Comparison of ENCODE assay signal across 31 cellular contexts in genomic region chr20:59680852-59681251, GRCh38.
"Had no signal": no experiment of that assay in that cellular context is flagged by ENCODE, and none has a peak within 500 bp of the region (broad histone marks: within the 10 kb centered on the region; RNA-seq: fewer than 3 reads in every experiment).

No MANE protein-coding gene starts in this region.

- H3K4me1 ChIP-seq: ascending aorta had no signal

- H3K36me3 ChIP-seq: ascending aorta, cardiac muscle cell, WERI-Rb-1 had no signal

- H3K27me3 ChIP-seq: ascending aorta, cardiac muscle cell had no signal

- H3K27ac ChIP-seq: ascending aorta, cardiac muscle cell, WERI-Rb-1 had no signal

- ATAC-seq: activated CD4-positive, alpha-beta T cell treated with anti-CD3 and anti-CD28 coated beads for 36 hours; activated CD4-positive, CD25-positive, alpha-beta regulatory T cell treated with anti-CD3 and anti-CD28 coated beads, Interleukin-2, amount 50 U/mL, for 24 hours; activated CD8-positive, alpha-beta T cell treated with anti-CD3 and anti-CD28 coated beads, Interleukin-2, amount 10 ng/mL, durations not matched to agents 7 days and 5 days; activated naive CD8-positive, alpha-beta T cell treated with anti-CD3 and anti-CD28 coated beads, Interleukin-2, amount 50 U/mL, for 24 hours; WTC11 had no signal

- H3K4me3 ChIP-seq: ascending aorta, cardiac muscle cell had no signal

- DNase-seq: activated CD4-positive, alpha-beta memory T cell treated with anti-CD3 and anti-CD28 coated beads, Interleukin-2, amount 10 ng/mL, durations not matched to agents 7 days and 5 days; activated CD4-positive, alpha-beta T cell treated with anti-CD3 and anti-CD28 coated beads for 1 hour; activated CD4-positive, alpha-beta T cell treated with anti-CD3 and anti-CD28 coated beads for 36 hours; activated CD4-positive, alpha-beta T cell treated with anti-CD3 and anti-CD28 coated beads for 48 hours; activated CD4-positive, alpha-beta T cell treated with anti-CD3 and anti-CD28 coated beads, Interleukin-2, amount 10 ng/mL, durations not matched to agents 7 days and 5 days; activated CD4-positive, alpha-beta T cell treated with anti-CD3 and anti-CD28 coated beads, Interleukin-2, amount 50 U/mL, for 48 hours; activated CD4-positive, CD25-positive, alpha-beta regulatory T cell; activated CD8-positive, alpha-beta memory T cell treated with anti-CD3 and anti-CD28 coated beads for 24 hours; activated CD8-positive, alpha-beta memory T cell treated with anti-CD3 and anti-CD28 coated beads, Interleukin-2, amount 50 U/mL, for 48 hours; activated CD8-positive, alpha-beta T cell treated with anti-CD3 and anti-CD28 coated beads, Interleukin-2, amount 10 ng/mL, durations not matched to agents 7 days and 5 days; activated effector memory CD4-positive, alpha-beta T cell treated with Interleukin-2 at 50 U/mL for 16 hours; activated gamma-delta T cell; activated naive CD4-positive, alpha-beta T cell treated with anti-CD3 and anti-CD28 coated beads, Interleukin-2, amount 10 ng/mL, durations not matched to agents 7 days and 5 days; activated naive CD4-positive, alpha-beta T cell treated with Interleukin-2 at 50 U/mL for 16 hours; activated naive CD8-positive, alpha-beta T cell treated with anti-CD3 and anti-CD28 coated beads, Interleukin-2, amount 10 ng/mL, durations not matched to agents 7 days and 5 days; activated naive CD8-positive, alpha-beta T cell treated with anti-CD3 and anti-CD28 coated beads, Interleukin-2, amount 50 U/mL, for 24 hours; activated T-cell treated with anti-CD3 and anti-CD28 coated beads, Interleukin-2, amount 50 U/mL, for 24 hours; activated T-cell treated with anti-CD3 and anti-CD28 coated beads, Interleukin-2, amount 50 U/mL, for 48 hours; amygdala; anterior cingulate cortex; caudate nucleus; cerebellar nuclear complex; SW 1271; T-helper 1 cell; T-helper 2 cell; T-helper 9 cell; WERI-Rb-1 had no signal

- H3K9me3 ChIP-seq: ascending aorta had no signal
